ENCODE assay signal across 9 cellular contexts in genomic region chr1:54798769-54799641, GRCh38. TPM values are rescaled to one million over a fixed set of nuclear protein-coding genes. Genes with fewer than 3 reads are reported as not detected.
DNase-seq lines count a peak whose midpoint lies in the region; ATAC-seq and FAIRE-seq lines count a peak whose summit lies in the region.
"Had no signal": no experiment of that assay in that cellular context is flagged by ENCODE, and none has a peak within 500 bp of the region (broad histone marks: within the 10 kb centered on the region; RNA-seq: fewer than 3 reads in every experiment).

No MANE protein-coding gene starts in this region.

- H3K4me3 ChIP-seq in small intestine (ENCODE audit: low read depth in 1 of 2, low read length in 2 of 2): peak overlapping the region in 1 of 2 donors; percentile 83

- H3K27me3 Mint-ChIP-seq in activated naive CD8-positive, alpha-beta T cell: no peaks in the 10 kb centered on the region

- H3K4me1 ChIP-seq in small intestine (ENCODE audit: control insufficient read depth in 2 of 2, insufficient read depth in 1 of 2, low read depth in 1 of 2, low read length in 1 of 2): peaks cover 5 to 21% of the 10 kb centered on the region in 2 donors

- no peaks in the 10 kb centered on the region for H3K36me3 Mint-ChIP-seq in activated naive CD8-positive, alpha-beta T cell

- H3K9me3 Mint-ChIP-seq in activated naive CD8-positive, alpha-beta T cell (ENCODE audit: low read depth): no peaks in the 10 kb centered on the region

- peak overlapping the region; percentile 89 for H3K4me3 Mint-ChIP-seq in activated naive CD8-positive, alpha-beta T cell

- DNase-seq in DMS79 treated with DMSO at 0.1 percent for 48 hours (lab: John Stamatoyannopoulos, UW) (peak; percentile 17), DMS79 (lab: John Stamatoyannopoulos, UW) (no peak), small intestine (peak; percentile 83), NCI-H1930 (lab: John Stamatoyannopoulos, UW) (no peak), AG08396 (ENCODE audit: low spot score) (no peak)

- no peaks in the 10 kb centered on the region for H3K9me3 ChIP-seq in small intestine (ENCODE audit: control insufficient read depth, low read depth)

- 32 to 47% (median 36%) methylated on average over 6 of the region's 6 CpGs for WGBS in small intestine, 3 donors

- FAIRE-seq in small intestine (lab: Jason Lieb, UNC): no peak
- FAIRE-seq: A204.1 had no signal

- peaks cover 0 to 2% of the 10 kb centered on the region in 2 donors for H3K27me3 ChIP-seq in small intestine (ENCODE audit: control insufficient read depth in 2 of 2, insufficient read depth in 2 of 2, low read length in 2 of 2)

- H3K27ac ChIP-seq in small intestine (ENCODE audit: low read depth in 1 of 2, low read length in 1 of 2): peak overlapping the region; percentile 88 to 95

- peak overlapping the region; percentile 70 for H3K27ac Mint-ChIP-seq in activated naive CD8-positive, alpha-beta T cell

- H3K36me3 ChIP-seq in small intestine (ENCODE audit: control insufficient read depth in 2 of 2, insufficient read depth in 2 of 2, low read length in 2 of 2): no peaks in the 10 kb centered on the region

- ATAC-seq in HG03432 (IDR thresholded peaks at IDR 0.05; ENCODE audit: unreplicated experiment) (peak; percentile 42), HG03196 (IDR thresholded peaks at IDR 0.05; ENCODE audit: unreplicated experiment) (no peak)

- peaks cover 45% of the 10 kb centered on the region for H3K4me1 Mint-ChIP-seq in activated naive CD8-positive, alpha-beta T cell (ENCODE audit: low read depth)

RNA-seq across cellular contexts. Expression of gene TTC22, which starts 2.1 kb away (rescaled TPM):
- polyA plus RNA-seq in small intestine: 10 to 100 TPM; 10.7 to 27.5 (median 20.0) TPM

RNA-seq across cellular contexts. Expression of gene PARS2, which starts 34.7 kb away (rescaled TPM):
- polyA plus RNA-seq in small intestine: 1 to 10 TPM; 2.5 to 4.8 (median 3.0) TPM

Comparison
In these comparisons a context has a peak if more than half of its experiments do, and no peak if none do; other contexts are left out.
1. DNase-seq: peak in DMS79 treated with DMSO at 0.1 percent for 48 hours (single experiment) and small intestine (single experiment); none in DMS79 (single experiment), NCI-H1930 (0 of 2) and AG08396 (single experiment).